30 cellular contexts compared by ENCODE assay signal in genomic region chr10:129901389-129902045, GRCh38.
"Had no signal": no experiment of that assay in that cellular context is flagged by ENCODE, and none has a peak within 500 bp of the region (broad histone marks: within the 10 kb centered on the region; RNA-seq: fewer than 3 reads in every experiment).

No MANE protein-coding gene starts in this region.

- H3K4me1 Mint-ChIP-seq: activated CD4-positive, alpha-beta T cell treated with anti-CD3 and anti-CD28 coated beads, Interleukin-2, amount 10 ng/mL, durations not matched to agents 24 days and 14 days; activated naive CD8-positive, alpha-beta T cell treated with anti-CD3 and anti-CD28 coated beads, Interleukin-2, amount 10 ng/mL, durations not matched to agents 7 days and 5 days; stimulated activated naive B cell treated with anti-CD40 and anti-IgM and Interleukin-4, amounts not matched to agents 10 μg/mL and 1 μg/mL and 100 μg/mL, for 72 hours had no signal

- H3K9me3 ChIP-seq: ascending aorta, gastrocnemius medialis, left ventricle myocardium inferior, psoas muscle, right atrium auricular region, stomach, thyroid gland, upper lobe of left lung, vagina had no signal

- DNase-seq: activated CD4-positive, alpha-beta memory T cell treated with anti-CD3 and anti-CD28 coated beads for 36 hours; activated CD4-positive, alpha-beta T cell treated with anti-CD3 and anti-CD28 coated beads, Interleukin-2, amount 10 ng/mL, durations not matched to agents 24 days and 14 days; activated CD8-positive, alpha-beta memory T cell treated with anti-CD3 and anti-CD28 coated beads, Interleukin-2, amount 50 U/mL, for 4 hours; activated naive CD4-positive, alpha-beta T cell treated with anti-CD3 and anti-CD28 coated beads for 36 hours; activated naive CD8-positive, alpha-beta T cell treated with anti-CD3 and anti-CD28 coated beads, Interleukin-2, amount 10 ng/mL, durations not matched to agents 7 days and 5 days; activated T-cell treated with anti-CD3 and anti-CD28 coated beads, Interleukin-2, amount 50 U/mL, for 1 hour; dorsolateral prefrontal cortex; effector memory CD4-positive, alpha-beta T cell; gastrocnemius medialis; left ventricle myocardium inferior; psoas muscle; stimulated activated CD4-positive, alpha-beta T cell treated with anti-CD3 and anti-CD28 coated beads, Interleukin-15, amount 100 ng/mL, for 24 hours; stimulated activated CD4-positive, alpha-beta T cell treated with anti-CD3 and anti-CD28 coated beads, Interleukin-2, amount 100 ng/mL, for 24 hours; stimulated activated naive B cell treated with anti-CD40 and anti-IgM and Interleukin-4, amounts not matched to agents 10 μg/mL and 1 μg/mL and 100 μg/mL, for 72 hours; stomach; T-helper 1 cell had no signal

- H3K4me3 ChIP-seq: ascending aorta, cardiac muscle cell, coronary artery, dorsolateral prefrontal cortex, gastrocnemius medialis, hepatocyte, left ventricle myocardium inferior, lung, psoas muscle, right atrium auricular region, stomach, thyroid gland, upper lobe of left lung, vagina had no signal

- H3K36me3 Mint-ChIP-seq: activated CD4-positive, alpha-beta memory T cell treated with anti-CD3 and anti-CD28 coated beads for 36 hours; activated naive CD8-positive, alpha-beta T cell treated with anti-CD3 and anti-CD28 coated beads, Interleukin-2, amount 10 ng/mL, durations not matched to agents 7 days and 5 days; stimulated activated naive B cell treated with anti-CD40 and anti-IgM and Interleukin-4, amounts not matched to agents 10 μg/mL and 1 μg/mL and 100 μg/mL, for 72 hours had no signal

- H3K27me3 ChIP-seq: ascending aorta, gastrocnemius medialis, right atrium auricular region, thyroid gland, vagina had no signal

- H3K36me3 ChIP-seq: ascending aorta, cardiac muscle cell, gastrocnemius medialis, left ventricle myocardium inferior, right atrium auricular region, stomach, thyroid gland, upper lobe of left lung, vagina had no signal

- H3K27ac Mint-ChIP-seq: activated CD4-positive, alpha-beta memory T cell treated with anti-CD3 and anti-CD28 coated beads for 36 hours; activated CD4-positive, alpha-beta T cell treated with anti-CD3 and anti-CD28 coated beads, Interleukin-2, amount 10 ng/mL, durations not matched to agents 24 days and 14 days; activated naive CD4-positive, alpha-beta T cell treated with anti-CD3 and anti-CD28 coated beads for 36 hours; activated naive CD8-positive, alpha-beta T cell treated with anti-CD3 and anti-CD28 coated beads, Interleukin-2, amount 10 ng/mL, durations not matched to agents 7 days and 5 days; activated T-helper 1 cell treated with anti-CD3 and anti-CD28 coated beads, Interleukin-12 subunit alpha, Interleukin-12 subunit beta, Interleukin-2, Interleukin-4 antibody, amounts not matched to agents 30 ng/mL and 10 ng/mL and 1 ng/mL, durations not matched to agents 14 hours and 24 hours and 36 hours; nephron; stimulated activated naive B cell treated with anti-CD40 and anti-IgM and Interleukin-4, amounts not matched to agents 10 μg/mL and 1 μg/mL and 100 μg/mL, for 72 hours; T-helper 2 cell treated with Interferon-gamma antibody and Interleukin-4, amounts not matched to agents 5 μg/mL and 100 μg/mL, for 36 hours had no signal

- H3K9me3 Mint-ChIP-seq: activated CD4-positive, alpha-beta memory T cell treated with anti-CD3 and anti-CD28 coated beads for 36 hours; activated CD4-positive, alpha-beta T cell treated with anti-CD3 and anti-CD28 coated beads, Interleukin-2, amount 10 ng/mL, durations not matched to agents 24 days and 14 days; activated naive CD4-positive, alpha-beta T cell treated with anti-CD3 and anti-CD28 coated beads for 36 hours; activated naive CD8-positive, alpha-beta T cell treated with anti-CD3 and anti-CD28 coated beads, Interleukin-2, amount 10 ng/mL, durations not matched to agents 7 days and 5 days; activated T-helper 1 cell treated with anti-CD3 and anti-CD28 coated beads, Interleukin-12 subunit alpha, Interleukin-12 subunit beta, Interleukin-2, Interleukin-4 antibody, amounts not matched to agents 30 ng/mL and 10 ng/mL and 1 ng/mL, durations not matched to agents 14 hours and 24 hours and 36 hours; nephron; stimulated activated naive B cell treated with anti-CD40 and anti-IgM and Interleukin-4, amounts not matched to agents 10 μg/mL and 1 μg/mL and 100 μg/mL, for 72 hours; T-helper 2 cell treated with Interferon-gamma antibody and Interleukin-4, amounts not matched to agents 5 μg/mL and 100 μg/mL, for 36 hours had no signal

- H3K79me2 ChIP-seq: hepatocyte, parathyroid adenoma had no signal

- H3K27ac ChIP-seq: ascending aorta, cardiac muscle cell, coronary artery, dorsolateral prefrontal cortex, gastrocnemius medialis, hepatocyte, left ventricle myocardium inferior, parathyroid adenoma, psoas muscle, right atrium auricular region, stomach, thyroid gland, upper lobe of left lung, vagina had no signal

- H3K4me2 ChIP-seq: hepatocyte had no signal

- H3K4me3 Mint-ChIP-seq: activated CD4-positive, alpha-beta memory T cell treated with anti-CD3 and anti-CD28 coated beads for 36 hours; activated CD4-positive, alpha-beta T cell treated with anti-CD3 and anti-CD28 coated beads, Interleukin-2, amount 10 ng/mL, durations not matched to agents 24 days and 14 days; activated naive CD4-positive, alpha-beta T cell treated with anti-CD3 and anti-CD28 coated beads for 36 hours; activated naive CD8-positive, alpha-beta T cell treated with anti-CD3 and anti-CD28 coated beads, Interleukin-2, amount 10 ng/mL, durations not matched to agents 7 days and 5 days; activated T-helper 1 cell treated with anti-CD3 and anti-CD28 coated beads, Interleukin-12 subunit alpha, Interleukin-12 subunit beta, Interleukin-2, Interleukin-4 antibody, amounts not matched to agents 30 ng/mL and 10 ng/mL and 1 ng/mL, durations not matched to agents 14 hours and 24 hours and 36 hours; nephron; stimulated activated naive B cell treated with anti-CD40 and anti-IgM and Interleukin-4, amounts not matched to agents 10 μg/mL and 1 μg/mL and 100 μg/mL, for 72 hours; T-helper 2 cell treated with Interferon-gamma antibody and Interleukin-4, amounts not matched to agents 5 μg/mL and 100 μg/mL, for 36 hours had no signal

- H3K9ac ChIP-seq: parathyroid adenoma had no signal

- H3K4me1 ChIP-seq: ascending aorta, gastrocnemius medialis, parathyroid adenoma, right atrium auricular region, thyroid gland, vagina had no signal

- ATAC-seq: activated CD4-positive, CD25-positive, alpha-beta regulatory T cell treated with anti-CD3 and anti-CD28 coated beads, Interleukin-2, amount 50 U/mL, for 24 hours; gastrocnemius medialis; psoas muscle; stimulated activated naive B cell treated with anti-CD40 and anti-IgM and Interleukin-4, amounts not matched to agents 10 μg/mL and 1 μg/mL and 100 μg/mL, for 72 hours had no signal

- H2AFZ ChIP-seq: hepatocyte, parathyroid adenoma had no signal
